In the genomic region with DNA sequence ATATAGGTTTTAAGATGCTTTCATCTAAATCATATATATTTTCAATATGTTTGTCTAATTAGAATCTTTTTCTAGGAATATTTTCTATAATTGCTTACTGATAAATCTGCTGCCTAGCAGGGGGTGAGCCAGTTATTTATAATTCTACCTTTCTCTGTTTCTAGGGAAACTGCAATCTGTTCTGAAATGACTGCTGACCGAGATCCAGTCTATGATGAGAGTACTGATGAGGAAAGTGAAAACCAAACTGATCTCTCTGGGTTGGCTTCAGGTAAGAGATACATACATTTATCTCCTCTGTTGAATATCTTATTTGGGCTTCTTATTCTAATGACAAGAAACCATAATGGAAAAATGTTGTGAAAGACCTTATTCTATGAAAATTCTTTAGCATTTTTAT, we compare ENCODE assay signal across 30 cellular contexts.
DNase-seq lines count a peak whose midpoint lies in the region; ATAC-seq, FAIRE-seq and TF ChIP-seq lines count a peak whose summit lies in the region.
"Had no signal": no experiment of that assay in that cellular context is flagged by ENCODE, and none has a peak within 500 bp of the region (broad histone marks: within the 10 kb centered on the region; RNA-seq: fewer than 3 reads in every experiment).

No MANE protein-coding gene starts in this region.

- no peak overlapping the region for H3K4me2 ChIP-seq in GM12878 (ENCODE audit: control insufficient read depth, insufficient read depth)
- H3K4me2 ChIP-seq: KMS-11, SK-N-SH had no signal

- H3K27me3 ChIP-seq in GM12878 (replicated peaks in 1 of 2; ENCODE audit: control insufficient read depth in 2 of 2, insufficient read depth in 2 of 2, low read length in 1 of 2) = no peaks in the 10 kb centered on the region
- H3K27me3 ChIP-seq: vagina had no signal

- no peak overlapping the region for H2AFZ ChIP-seq in GM12878 (ENCODE audit: control insufficient read depth, low read depth, low read length)
- H2AFZ ChIP-seq: parathyroid adenoma had no signal

- H3K79me2 ChIP-seq in GM12878 (ENCODE audit: control insufficient read depth, insufficient read depth, low read length) = no peaks in the 10 kb centered on the region
- H3K79me2 ChIP-seq: parathyroid adenoma had no signal

- CTCF ChIA-PET in GM12878 (lab: Yijun Ruan, JAX) = no interaction called here

- TF ChIP-seq EP300 in GM12878 (IDR thresholded peaks at IDR 0.05; ENCODE audit: borderline replicate concordance in 1 of 2, control insufficient read depth in 1 of 2, low read depth in 2 of 2, low read length in 2 of 2) = no peak

- H4K20me1 ChIP-seq in GM12878 (ENCODE audit: control insufficient read depth, insufficient read depth) = no peaks in the 10 kb centered on the region

- POLR2A ChIA-PET in GM12878 (lab: Charles Lee) = no interaction called here

- H3K4me3 ChIP-seq in GM12878 = no peak overlapping the region
- H3K4me3 ChIP-seq: lower lobe of right lung, vagina had no signal

- no TSS peak for BruUV-seq in GM12878 (replicated peaks; lab: Mats Ljungman, UMichigan)

- in situ Hi-C loops in GM12878 (cut with MboI) = no loop called here

- RAD21 ChIA-PET in GM12878 (lab: Charles Lee; ENCODE audit: unreplicated experiment) = no interaction called here

- no peak overlapping the region for H3K9ac ChIP-seq in GM12878 (ENCODE audit: control insufficient read depth, insufficient read depth, low read length)
- H3K9ac ChIP-seq: KMS-11, parathyroid adenoma, SK-N-SH had no signal

- no peaks in the 10 kb centered on the region for H3K4me1 ChIP-seq in GM12878 (ENCODE audit: control insufficient read depth, insufficient read depth, low read length)
- H3K4me1 ChIP-seq: lower lobe of right lung, parathyroid adenoma, vagina had no signal

- FAIRE-seq in GM12878 (lab: Jason Lieb, UNC) = no peak
- FAIRE-seq: H1, small intestine had no signal

- ATAC-seq in GM18870 (IDR thresholded peaks at IDR 0.05; ENCODE audit: unreplicated experiment) (peak; percentile 83), GM21619 (IDR thresholded peaks at IDR 0.05; ENCODE audit: unreplicated experiment) (peak; percentile 47), HG03066 (IDR thresholded peaks at IDR 0.05; ENCODE audit: low read depth, unreplicated experiment) (peak; percentile 72), GM12878 (peak; percentile 46; the same call in 1 of the 3 replicates)
- ATAC-seq: activated CD4-positive, alpha-beta T cell treated with anti-CD3 and anti-CD28 coated beads for 36 hours; esophagus mucosa; lower lobe of right lung; stimulated activated naive CD8-positive, alpha-beta T cell treated with anti-CD3 and anti-CD28 coated beads, Interleukin-15, amount 100 ng/mL, for 72 hours had no signal

- no peak for TF ChIP-seq CTCF in GM12878 (IDR thresholded peaks at IDR 0.05 in 2 of 3, conservative IDR thresholded peaks at IDR 0.05 in 1 of 3; ENCODE audit: control insufficient read depth in 2 of 3, extremely low read depth in 1 of 3, insufficient read depth in 1 of 3, low read depth in 3 of 3, low read length in 3 of 3)

- SMC1A ChIA-PET in GM12878 (lab: Charles Lee; ENCODE audit: uncharacterized antibody, unreplicated experiment) = no interaction called here

- H3K36me3 ChIP-seq in GM12878 (ENCODE audit: control insufficient read depth in 2 of 2, insufficient read depth in 2 of 2, low read length in 1 of 2) = 0 out of 4 replicates have a peak, but pooled peaks cover 0 to 3% of the 10 kb centered on the region in 2 experiments
- H3K36me3 ChIP-seq: vagina had no signal

- DNase-seq in GM12878 (ENCODE audit: low read depth, low spot score) = no peak
- DNase-seq in HPDE6-E6E7 (ENCODE audit: extremely low spot score) = no peak
- DNase-seq in T-helper 9 cell = no peak
- DNase-seq in NCI-H526 (lab: John Stamatoyannopoulos, UW) = no peak
- DNase-seq in NK-92 (lab: John Stamatoyannopoulos, UW; ENCODE audit: unreplicated experiment) = no peak
- DNase-seq: activated CD4-positive, alpha-beta T cell treated with anti-CD3 and anti-CD28 coated beads for 36 hours; activated CD8-positive, alpha-beta memory T cell treated with anti-CD3 and anti-CD28 coated beads for 24 hours; activated effector memory CD4-positive, alpha-beta T cell treated with anti-CD3 and anti-CD28 coated beads, Interleukin-2, amount 50 U/mL, for 16 hours; C1 segment of cervical spinal cord; central memory CD4-positive, alpha-beta T cell; DMS79 treated with DMSO at 0.1 percent for 48 hours; foreskin fibroblast; GF-D8; head of caudate nucleus; lower lobe of right lung; NCI-H1417 treated with DMSO at 0.1 percent for 48 hours; NCI-H2081; NCI-H82; SK-N-SH; small intestine; stimulated activated CD8-positive, alpha-beta memory T cell treated with anti-CD3 and anti-CD28 coated beads, Interleukin-4, amount 100 ng/mL, for 48 hours; stimulated activated naive CD8-positive, alpha-beta T cell treated with anti-CD3 and anti-CD28 coated beads, Interleukin-15, amount 100 ng/mL, for 72 hours had no signal

- TF ChIP-seq RAD21 in GM12878 (IDR thresholded peaks at IDR 0.05; ENCODE audit: insufficient read depth, low read depth, low read length) = no peak

- 35% methylated on average over 1 of the region's 1 CpG for WGBS in GM12878 (ENCODE audit: insufficient coverage, insufficient replicate concordance, low lambda C conversion rate, missing lambda C conversion rate)

- H3K27ac ChIP-seq in GM12878 (ENCODE audit: control insufficient read depth, insufficient read depth) = no peak overlapping the region
- H3K27ac ChIP-seq: KMS-11, lower lobe of right lung, parathyroid adenoma, vagina had no signal

- H3K9me3 ChIP-seq in GM12878 (replicated peaks; ENCODE audit: control insufficient read depth, insufficient read depth, low read length) = no peaks in the 10 kb centered on the region
- H3K9me3 ChIP-seq: lower lobe of right lung, SK-N-SH, vagina had no signal

- TF ChIP-seq POLR2A in GM12878 (IDR thresholded peaks at IDR 0.05; ENCODE audit: low read depth, low read length) = no peak

- intact Hi-C loops in GM12878 (cut with micrococcal nuclease; ENCODE audit: unreplicated experiment) = no loop called here

TF ChIP-seq in GM12878, 131 proteins besides CTCF, POLR2A, EP300 and RAD21:
- TF ChIP-seq RCOR1 (conservative IDR thresholded peaks at IDR 0.05; ENCODE audit: low read depth, low read length) (no peak), SIX5 (IDR thresholded peaks at IDR 0.05; ENCODE audit: low read depth, low read length, severe bottlenecking) (no peak), JUNB (IDR thresholded peaks at IDR 0.05) (0 out of 2 replicates have a peak, but pooled peaks have one; percentile 16), REST (IDR thresholded peaks at IDR 0.05; ENCODE audit: low read depth, low read length) (no peak), TAF1 (IDR thresholded peaks at IDR 0.05; ENCODE audit: borderline replicate concordance, low read depth, low read length) (no peak), SUPT20H (IDR thresholded peaks at IDR 0.05; ENCODE audit: borderline replicate concordance, control insufficient read depth, low read depth, low read length) (no peak), CHD2 (IDR thresholded peaks at IDR 0.05; ENCODE audit: borderline replicate concordance, low read depth, low read length) (no peak)
